ENCODE assay signal across 1 cellular context in genomic region chr9:131393622-131394463, GRCh38.
TF ChIP-seq lines count a peak whose summit lies in the region.

PRRC2B (plus strand) TSS chr9:131394086; CDS start chr9:131430145, 36,059 bp downstream.

TF ChIP-seq in HEK293, 187 proteins besides CTCF, POLR2A, EP300 and RAD21 (continued from another document):
- TF ChIP-seq, protein P1, sequence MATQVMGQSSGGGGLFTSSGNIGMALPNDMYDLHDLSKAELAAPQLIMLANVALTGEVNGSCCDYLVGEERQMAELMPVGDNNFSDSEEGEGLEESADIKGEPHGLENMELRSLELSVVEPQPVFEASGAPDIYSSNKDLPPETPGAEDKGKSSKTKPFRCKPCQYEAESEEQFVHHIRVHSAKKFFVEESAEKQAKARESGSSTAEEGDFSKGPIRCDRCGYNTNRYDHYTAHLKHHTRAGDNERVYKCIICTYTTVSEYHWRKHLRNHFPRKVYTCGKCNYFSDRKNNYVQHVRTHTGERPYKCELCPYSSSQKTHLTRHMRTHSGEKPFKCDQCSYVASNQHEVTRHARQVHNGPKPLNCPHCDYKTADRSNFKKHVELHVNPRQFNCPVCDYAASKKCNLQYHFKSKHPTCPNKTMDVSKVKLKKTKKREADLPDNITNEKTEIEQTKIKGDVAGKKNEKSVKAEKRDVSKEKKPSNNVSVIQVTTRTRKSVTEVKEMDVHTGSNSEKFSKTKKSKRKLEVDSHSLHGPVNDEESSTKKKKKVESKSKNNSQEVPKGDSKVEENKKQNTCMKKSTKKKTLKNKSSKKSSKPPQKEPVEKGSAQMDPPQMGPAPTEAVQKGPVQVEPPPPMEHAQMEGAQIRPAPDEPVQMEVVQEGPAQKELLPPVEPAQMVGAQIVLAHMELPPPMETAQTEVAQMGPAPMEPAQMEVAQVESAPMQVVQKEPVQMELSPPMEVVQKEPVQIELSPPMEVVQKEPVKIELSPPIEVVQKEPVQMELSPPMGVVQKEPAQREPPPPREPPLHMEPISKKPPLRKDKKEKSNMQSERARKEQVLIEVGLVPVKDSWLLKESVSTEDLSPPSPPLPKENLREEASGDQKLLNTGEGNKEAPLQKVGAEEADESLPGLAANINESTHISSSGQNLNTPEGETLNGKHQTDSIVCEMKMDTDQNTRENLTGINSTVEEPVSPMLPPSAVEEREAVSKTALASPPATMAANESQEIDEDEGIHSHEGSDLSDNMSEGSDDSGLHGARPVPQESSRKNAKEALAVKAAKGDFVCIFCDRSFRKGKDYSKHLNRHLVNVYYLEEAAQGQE (tag by site-specific recombination; IDR thresholded peaks at IDR 0.05): no peak
- TF ChIP-seq ZNF600 (tag by site-specific recombination; IDR thresholded peaks at IDR 0.05) (no peak), ZNF311 (tag by site-specific recombination; IDR thresholded peaks at IDR 0.05; ENCODE audit: borderline replicate concordance) (no peak), ZNF529 (tag by site-specific recombination; IDR thresholded peaks at IDR 0.05; ENCODE audit: insufficient replicate concordance) (no peak), ZSCAN23 (tag by site-specific recombination; IDR thresholded peaks at IDR 0.05) (no peak), ZNF202 (tag by site-specific recombination; IDR thresholded peaks at IDR 0.05; ENCODE audit: borderline replicate concordance) (no peak), ZNF366 (tag by site-specific recombination; conservative IDR thresholded peaks at IDR 0.05) (no peak), ZNF501 (tag by site-specific recombination; IDR thresholded peaks at IDR 0.05) (no peak), ZNF664 (tag by site-specific recombination; IDR thresholded peaks at IDR 0.05) (no peak), ZNF621 (tag by site-specific recombination; IDR thresholded peaks at IDR 0.05) (no peak), ZNF510 (tag by site-specific recombination; IDR thresholded peaks at IDR 0.05; ENCODE audit: insufficient replicate concordance) (no peak), ZSCAN30 (tag by site-specific recombination; IDR thresholded peaks at IDR 0.05) (no peak), ZNF292 (tag by site-specific recombination; IDR thresholded peaks at IDR 0.05; ENCODE audit: borderline replicate concordance, low read depth) (no peak), RBAK (tag by site-specific recombination; IDR thresholded peaks at IDR 0.05) (no peak), ZNF394 (tag by site-specific recombination; IDR thresholded peaks at IDR 0.05; ENCODE audit: borderline replicate concordance) (no peak), ZNF362 (tag by site-specific recombination; IDR thresholded peaks at IDR 0.05) (no peak), ZNF169 (tag by site-specific recombination; IDR thresholded peaks at IDR 0.05) (no peak), ZBTB20 (tag by site-specific recombination; IDR thresholded peaks at IDR 0.05) (peak; percentile 75; the same call in 1 of the 2 replicates), ZNF658 (tag by site-specific recombination; IDR thresholded peaks at IDR 0.05) (no peak), ZNF639 (tag by site-specific recombination; IDR thresholded peaks at IDR 0.05) (no peak), ZNF16 (tag by site-specific recombination; IDR thresholded peaks at IDR 0.05; ENCODE audit: low read depth) (no peak), FEZF1 (tag by site-specific recombination; IDR thresholded peaks at IDR 0.05) (no peak), ZNF560 (tag by site-specific recombination; IDR thresholded peaks at IDR 0.05; ENCODE audit: borderline replicate concordance) (no peak), ZNF26 (tag by site-specific recombination; IDR thresholded peaks at IDR 0.05) (no peak), IKZF3 (tag by site-specific recombination; IDR thresholded peaks at IDR 0.05) (peak; percentile 72), GLI2 (tag by site-specific recombination; IDR thresholded peaks at IDR 0.05; ENCODE audit: borderline replicate concordance, low read depth) (no peak), ZNF48 (tag by site-specific recombination; IDR thresholded peaks at IDR 0.05) (no peak), ZFP69B (tag by site-specific recombination; IDR thresholded peaks at IDR 0.05) (peak; percentile 71), SP3 (tag by site-specific recombination; IDR thresholded peaks at IDR 0.05) (peak; percentile 76), ZBTB48 (tag by site-specific recombination; IDR thresholded peaks at IDR 0.05) (no peak)
- TF ChIP-seq, protein P2, sequence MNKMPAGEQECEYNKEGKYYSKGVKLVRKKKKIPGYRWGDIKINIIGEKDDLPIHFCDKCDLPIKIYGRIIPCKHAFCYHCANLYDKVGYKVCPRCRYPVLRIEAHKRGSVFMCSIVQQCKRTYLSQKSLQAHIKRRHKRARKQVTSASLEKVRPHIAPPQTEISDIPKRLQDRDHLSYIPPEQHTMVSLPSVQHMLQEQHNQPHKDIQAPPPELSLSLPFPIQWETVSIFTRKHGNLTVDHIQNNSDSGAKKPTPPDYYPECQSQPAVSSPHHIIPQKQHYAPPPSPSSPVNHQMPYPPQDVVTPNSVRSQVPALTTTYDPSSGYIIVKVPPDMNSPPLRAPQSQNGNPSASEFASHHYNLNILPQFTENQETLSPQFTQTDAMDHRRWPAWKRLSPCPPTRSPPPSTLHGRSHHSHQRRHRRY (tag by site-specific recombination; IDR thresholded peaks at IDR 0.05): no peak
- TF ChIP-seq, protein P3, sequence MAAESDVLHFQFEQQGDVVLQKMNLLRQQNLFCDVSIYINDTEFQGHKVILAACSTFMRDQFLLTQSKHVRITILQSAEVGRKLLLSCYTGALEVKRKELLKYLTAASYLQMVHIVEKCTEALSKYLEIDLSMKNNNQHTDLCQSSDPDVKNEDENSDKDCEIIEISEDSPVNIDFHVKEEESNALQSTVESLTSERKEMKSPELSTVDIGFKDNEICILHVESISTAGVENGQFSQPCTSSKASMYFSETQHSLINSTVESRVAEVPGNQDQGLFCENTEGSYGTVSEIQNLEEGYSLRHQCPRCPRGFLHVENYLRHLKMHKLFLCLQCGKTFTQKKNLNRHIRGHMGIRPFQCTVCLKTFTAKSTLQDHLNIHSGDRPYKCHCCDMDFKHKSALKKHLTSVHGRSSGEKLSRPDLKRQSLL (tag by site-specific recombination; IDR thresholded peaks at IDR 0.05): no peak
- TF ChIP-seq, protein P4, sequence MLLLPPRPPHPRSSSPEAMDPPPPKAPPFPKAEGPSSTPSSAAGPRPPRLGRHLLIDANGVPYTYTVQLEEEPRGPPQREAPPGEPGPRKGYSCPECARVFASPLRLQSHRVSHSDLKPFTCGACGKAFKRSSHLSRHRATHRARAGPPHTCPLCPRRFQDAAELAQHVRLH (tag by site-specific recombination; IDR thresholded peaks at IDR 0.05): no peak
